26 cellular contexts compared by ENCODE assay signal in the genomic region with DNA sequence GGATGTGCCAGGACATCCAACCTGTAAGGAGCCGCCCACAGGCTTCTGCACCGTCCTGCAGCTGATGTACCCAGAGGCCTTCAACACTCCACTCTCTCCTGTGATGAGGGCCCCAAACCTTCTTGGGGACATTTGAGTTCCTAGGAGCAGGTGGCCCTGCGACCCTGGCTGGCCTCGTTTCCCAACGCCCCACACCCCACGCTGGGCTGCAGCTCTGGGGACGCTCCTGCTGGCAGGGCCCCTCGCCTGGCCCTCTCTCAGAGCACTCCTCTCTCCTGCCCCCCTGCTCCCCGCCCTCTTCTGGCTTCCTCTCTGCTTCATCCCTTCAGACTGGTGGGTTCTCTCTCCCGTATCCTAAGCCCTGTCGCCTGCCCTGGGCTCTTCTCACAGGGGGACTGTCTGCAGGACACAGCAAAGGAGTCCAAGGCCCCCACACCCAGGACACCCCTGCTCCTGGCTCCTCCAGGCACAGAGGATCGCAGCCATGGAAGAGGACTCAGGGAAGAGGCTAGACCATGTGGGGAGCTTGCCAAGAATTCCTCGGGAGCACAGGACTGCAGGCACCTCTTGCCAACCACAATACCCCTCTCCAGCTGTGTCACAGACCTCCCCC.
"Had no signal": no experiment of that assay in that cellular context is flagged by ENCODE, and none has a peak within 500 bp of the region (broad histone marks: within the 10 kb centered on the region; RNA-seq: fewer than 3 reads in every experiment).

No MANE protein-coding gene starts in this region.

- H3K36me3 Mint-ChIP-seq: activated CD4-positive, alpha-beta memory T cell treated with anti-CD3 and anti-CD28 coated beads for 36 hours; activated naive CD8-positive, alpha-beta T cell; brain had no signal

- H3K4me3 ChIP-seq: MG63 had no signal

- H3K9me3 ChIP-seq: MG63 had no signal

- DNase-seq: activated CD4-positive, alpha-beta memory T cell treated with anti-CD3 and anti-CD28 coated beads for 36 hours; activated CD4-positive, alpha-beta T cell treated with anti-CD3 and anti-CD28 coated beads, Interleukin-2, amount 10 ng/mL, durations not matched to agents 7 days and 5 days; activated CD4-positive, CD25-positive, alpha-beta regulatory T cell; activated CD8-positive, alpha-beta memory T cell treated with anti-CD3 and anti-CD28 coated beads for 24 hours; activated effector memory CD4-positive, alpha-beta T cell treated with anti-CD3 and anti-CD28 coated beads, Interleukin-2, amount 50 U/mL, for 16 hours; activated naive CD4-positive, alpha-beta T cell treated with anti-CD3 and anti-CD28 coated beads for 36 hours; activated T-cell treated with anti-CD3 and anti-CD28 coated beads, Interleukin-2, amount 50 U/mL, for 4 hours; amygdala; MG63; MV-4-11; NCI-H1105 treated with DMSO at 0.1 percent for 48 hours; NCI-H1436 treated with DMSO at 0.1 percent for 48 hours; NCI-H187; NCI-H2081; NCI-H2227 treated with DMSO at 0.1 percent for 48 hours; NCI-H446 treated with DMSO at 0.1 percent for 48 hours; NCI-H524 treated with DMSO at 0.1 percent for 48 hours; NCI-H748 treated with DMSO at 0.1 percent for 48 hours; SIG-M5; T-helper 1 cell had no signal

- H3K27ac Mint-ChIP-seq: activated CD4-positive, alpha-beta memory T cell treated with anti-CD3 and anti-CD28 coated beads for 36 hours; activated CD4-positive, alpha-beta T cell treated with anti-CD3 and anti-CD28 coated beads, Interleukin-2, amount 10 ng/mL, durations not matched to agents 7 days and 5 days; activated naive CD4-positive, alpha-beta T cell treated with anti-CD3 and anti-CD28 coated beads for 36 hours; activated naive CD8-positive, alpha-beta T cell; brain had no signal

- ATAC-seq: activated T-cell treated with anti-CD3 and anti-CD28 coated beads, Interleukin-2, amount 50 U/mL, for 4 hours; Panc1 had no signal

- H3K36me3 ChIP-seq: MG63 had no signal

- H3K4me1 Mint-ChIP-seq: activated CD4-positive, alpha-beta T cell treated with anti-CD3 and anti-CD28 coated beads, Interleukin-2, amount 10 ng/mL, durations not matched to agents 7 days and 5 days had no signal

- FAIRE-seq: astrocyte had no signal

- H3K27me3 Mint-ChIP-seq: activated CD4-positive, alpha-beta memory T cell treated with anti-CD3 and anti-CD28 coated beads for 36 hours; activated CD4-positive, alpha-beta T cell treated with anti-CD3 and anti-CD28 coated beads, Interleukin-2, amount 10 ng/mL, durations not matched to agents 7 days and 5 days; activated naive CD8-positive, alpha-beta T cell had no signal

- H3K9me3 Mint-ChIP-seq: activated CD4-positive, alpha-beta T cell treated with anti-CD3 and anti-CD28 coated beads, Interleukin-2, amount 10 ng/mL, durations not matched to agents 7 days and 5 days had no signal

- H3K27ac ChIP-seq: RWPE1, VCaP had no signal

- H3K4me3 Mint-ChIP-seq: activated CD4-positive, alpha-beta memory T cell treated with anti-CD3 and anti-CD28 coated beads for 36 hours; activated CD4-positive, alpha-beta T cell treated with anti-CD3 and anti-CD28 coated beads, Interleukin-2, amount 10 ng/mL, durations not matched to agents 7 days and 5 days; activated naive CD4-positive, alpha-beta T cell treated with anti-CD3 and anti-CD28 coated beads for 36 hours; activated naive CD8-positive, alpha-beta T cell; activated T-cell treated with anti-CD3 and anti-CD28 coated beads, Interleukin-2, amount 50 U/mL, for 4 hours; brain had no signal
